In the genomic region with DNA sequence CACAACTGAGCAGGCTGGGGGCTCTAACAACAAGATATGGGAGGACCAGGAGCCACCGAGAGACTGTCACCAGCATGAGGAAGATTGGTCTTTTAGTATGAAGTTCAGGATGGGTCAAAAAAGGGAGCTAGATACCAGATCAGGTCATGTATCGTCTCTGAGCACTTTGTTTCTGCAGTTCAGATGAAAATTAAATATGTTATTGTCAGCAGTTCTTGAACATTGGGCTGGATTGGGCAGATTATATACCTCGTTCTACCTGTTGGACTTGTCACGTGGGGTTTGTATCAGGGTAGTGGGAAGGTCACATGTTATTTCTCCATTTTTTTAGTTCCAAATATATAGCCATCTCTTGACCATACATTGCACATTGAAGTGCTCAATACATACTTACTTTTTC, we compare ENCODE assay signal across 16 cellular contexts. TPM values are rescaled to one million over a fixed set of nuclear protein-coding genes. Genes with fewer than 3 reads are reported as not detected.
DNase-seq lines count a peak whose midpoint lies in the region; ATAC-seq lines count a peak whose summit lies in the region.
"Had no signal": no experiment of that assay in that cellular context is flagged by ENCODE, and none has a peak within 500 bp of the region (broad histone marks: within the 10 kb centered on the region; RNA-seq: fewer than 3 reads in every experiment).

No MANE protein-coding gene starts in this region.

- no peak for DNase-seq in activated T-cell treated with anti-CD3 and anti-CD28 coated beads, Interleukin-2, amount 50 U/mL, for 24 hours
- DNase-seq in activated T-cell treated with anti-CD3 and anti-CD28 coated beads for 4 hours, result no peak
- no peak for DNase-seq in T-helper 17 cell
- no peak for DNase-seq in caudate nucleus (lab: John Stamatoyannopoulos, UW)
- no peak for DNase-seq in posterior vena cava (ENCODE audit: low spot score)
- DNase-seq in OCI-M2 (lab: John Stamatoyannopoulos, UW; ENCODE audit: unreplicated experiment), result no peak
- DNase-seq: BE2C; CD8-positive, alpha-beta T cell; GF-D8; GOT3; NCI-H226; NCI-H526 treated with DMSO at 0.1 percent for 48 hours; OCI-M1 had no signal

- intact Hi-C loops in posterior vena cava (cut with DNase I), result no loop called here

- no peak overlapping the region for H3K4me3 Mint-ChIP-seq in activated T-cell treated with anti-CD3 and anti-CD28 coated beads, Interleukin-2, amount 50 U/mL, for 24 hours
- H3K4me3 Mint-ChIP-seq in T-helper 17 cell, result no peak overlapping the region
- no peak overlapping the region for H3K4me3 Mint-ChIP-seq in stimulated activated memory B cell treated with anti-CD40 and anti-IgM and Interleukin-4, amounts not matched to agents 10 μg/mL and 1 μg/mL and 100 μg/mL, for 72 hours
- H3K4me3 Mint-ChIP-seq: CD8-positive, alpha-beta T cell had no signal

- H3K4me1 Mint-ChIP-seq in activated T-cell treated with anti-CD3 and anti-CD28 coated beads, Interleukin-2, amount 50 U/mL, for 24 hours (ENCODE audit: low read depth), result peaks cover 39% of the 10 kb centered on the region
- H3K4me1 Mint-ChIP-seq in T-helper 17 cell, result peaks cover 41% of the 10 kb centered on the region
- H3K4me1 Mint-ChIP-seq in stimulated activated memory B cell treated with anti-CD40 and anti-IgM and Interleukin-4, amounts not matched to agents 10 μg/mL and 1 μg/mL and 100 μg/mL, for 72 hours, result peaks cover 16% of the 10 kb centered on the region

- peak overlapping the region; percentile 83 for H3K27ac ChIP-seq in caudate nucleus (ENCODE audit: low read depth, low read length)
- H3K27ac ChIP-seq: RWPE1 had no signal

- peak overlapping the region; percentile 63 for H3K27ac Mint-ChIP-seq in activated T-cell treated with anti-CD3 and anti-CD28 coated beads, Interleukin-2, amount 50 U/mL, for 24 hours
- H3K27ac Mint-ChIP-seq in T-helper 17 cell, result peak overlapping the region; percentile 71
- H3K27ac Mint-ChIP-seq in stimulated activated memory B cell treated with anti-CD40 and anti-IgM and Interleukin-4, amounts not matched to agents 10 μg/mL and 1 μg/mL and 100 μg/mL, for 72 hours, result peak overlapping the region; percentile 17
- H3K27ac Mint-ChIP-seq: CD8-positive, alpha-beta T cell had no signal

- no peaks in the 10 kb centered on the region for H3K9me3 Mint-ChIP-seq in activated T-cell treated with anti-CD3 and anti-CD28 coated beads, Interleukin-2, amount 50 U/mL, for 24 hours
- H3K9me3 Mint-ChIP-seq in stimulated activated memory B cell treated with anti-CD40 and anti-IgM and Interleukin-4, amounts not matched to agents 10 μg/mL and 1 μg/mL and 100 μg/mL, for 72 hours, result no peaks in the 10 kb centered on the region
- H3K9me3 Mint-ChIP-seq: CD8-positive, alpha-beta T cell had no signal

- no peak for ATAC-seq in T-helper 17 cell
- no peak for ATAC-seq in stimulated activated memory B cell treated with anti-CD40 and anti-IgM and Interleukin-4, amounts not matched to agents 10 μg/mL and 1 μg/mL and 100 μg/mL, for 72 hours
- no peak for ATAC-seq in HG03135 (IDR thresholded peaks at IDR 0.05; ENCODE audit: unreplicated experiment)
- ATAC-seq: CD8-positive, alpha-beta T cell had no signal

- no peaks in the 10 kb centered on the region for H3K27me3 Mint-ChIP-seq in activated T-cell treated with anti-CD3 and anti-CD28 coated beads, Interleukin-2, amount 50 U/mL, for 24 hours
- no peaks in the 10 kb centered on the region for H3K27me3 Mint-ChIP-seq in T-helper 17 cell
- no peaks in the 10 kb centered on the region for H3K27me3 Mint-ChIP-seq in stimulated activated memory B cell treated with anti-CD40 and anti-IgM and Interleukin-4, amounts not matched to agents 10 μg/mL and 1 μg/mL and 100 μg/mL, for 72 hours

- H3K9me3 ChIP-seq in T-helper 17 cell (ENCODE audit: control insufficient read depth, low read length, poor library complexity, severe bottlenecking), result no peaks in the 10 kb centered on the region
- H3K9me3 ChIP-seq: BE2C had no signal

- peaks cover 95% of the 10 kb centered on the region for H3K36me3 Mint-ChIP-seq in activated T-cell treated with anti-CD3 and anti-CD28 coated beads, Interleukin-2, amount 50 U/mL, for 24 hours (ENCODE audit: low read depth)
- H3K36me3 Mint-ChIP-seq in T-helper 17 cell (ENCODE audit: low read depth), result peaks cover 19% of the 10 kb centered on the region
- H3K36me3 Mint-ChIP-seq in stimulated activated memory B cell treated with anti-CD40 and anti-IgM and Interleukin-4, amounts not matched to agents 10 μg/mL and 1 μg/mL and 100 μg/mL, for 72 hours, result peaks cover 64% of the 10 kb centered on the region

RNA-seq across cellular contexts. Expression of a gene that starts 47.3 kb away (rescaled TPM):
- total RNA-seq in T-helper 17 cell, result 10 to 100 TPM; 23.5 to 28.1 TPM
- 10 to 100 TPM; 22.1 to 24.7 TPM for total RNA-seq in posterior vena cava

Comparison
In these comparisons a context has a peak if more than half of its experiments do, and no peak if none do; other contexts are left out.
1. H3K27ac Mint-ChIP-seq: peak in every context shown above with its lines; median percentile 71 in T-helper 17 cell; 63 in activated T-cell treated with anti-CD3 and anti-CD28 coated beads, Interleukin-2, amount 50 U/mL, for 24 hours; 17 in stimulated activated memory B cell treated with anti-CD40 and anti-IgM and Interleukin-4, amounts not matched to agents 10 μg/mL and 1 μg/mL and 100 μg/mL, for 72 hours.